Comparison of ENCODE assay signal across 11 cellular contexts in genomic region chr12:26402648-26403047, GRCh38.
DNase-seq lines count a peak whose midpoint lies in the region; ATAC-seq, FAIRE-seq and TF ChIP-seq lines count a peak whose summit lies in the region.
"Had no signal": no experiment of that assay in that cellular context is flagged by ENCODE, and none has a peak within 500 bp of the region (broad histone marks: within the 10 kb centered on the region; RNA-seq: fewer than 3 reads in every experiment).

No MANE protein-coding gene starts in this region.

- no peaks in the 10 kb centered on the region for H3K9me3 ChIP-seq in pancreas
- H3K9me3 ChIP-seq: heart right ventricle had no signal

- no peaks in the 10 kb centered on the region for H3K36me3 ChIP-seq in pancreas

- peak; percentile 50 for ATAC-seq in GM18868 (IDR thresholded peaks at IDR 0.05; ENCODE audit: unreplicated experiment)
- ATAC-seq in pancreas, result peak; percentile 96 to 98 (median 98)

- no peak for FAIRE-seq in pancreas (lab: Jason Lieb, UNC)

- H3K27me3 ChIP-seq in pancreas, result no peaks in the 10 kb centered on the region
- H3K27me3 ChIP-seq: heart right ventricle had no signal

- intact Hi-C loops in pancreas (cut with DNase I), result loop anchor here in 2 of 3 donors (10.0 kb wide), 1 partner anchor 278 kb away; the partner anchor contains the start of gene BHLHE41 (in 2 of the 2)

- TF ChIP-seq CTCF in pancreas (IDR thresholded peaks at IDR 0.05), result peak; percentile 13 to 39 (median 26)

- no peaks in the 10 kb centered on the region for H3K4me1 ChIP-seq in pancreas
- H3K4me1 ChIP-seq: heart right ventricle had no signal

- H3K4me3 ChIP-seq in pancreas, result no peak overlapping the region
- H3K4me3 ChIP-seq: heart right ventricle had no signal

- peak; percentile 47 for DNase-seq in NCI-H510A treated with DMSO at 0.1 percent for 48 hours (lab: John Stamatoyannopoulos, UW)
- DNase-seq in dermis blood vessel endothelial cell, result peak; percentile 10
- peak; percentile 51 to 79 (median 58) for DNase-seq in pancreas
- no peak for DNase-seq in activated effector memory CD4-positive, alpha-beta T cell treated with Interleukin-2 at 50 U/mL for 16 hours
- no peak for DNase-seq in dedifferentiated amniotic fluid mesenchymal stem cell (ENCODE audit: extremely low spot score)
- no peak for DNase-seq in activated gamma-delta T cell (lab: John Stamatoyannopoulos, UW)
- DNase-seq in central memory CD4-positive, alpha-beta T cell, result no peak
- DNase-seq: aorta, heart right ventricle, NCI-H1092 treated with DMSO at 0.1 percent for 48 hours had no signal

- no peak overlapping the region for H3K27ac ChIP-seq in pancreas
- H3K27ac ChIP-seq: heart right ventricle had no signal

- WGBS in pancreas, 2 donors, result 33 to 38% methylated on average over 4 of the region's 4 CpGs

Comparison
In these comparisons a context has a peak if more than half of its experiments do, and no peak if none do; other contexts are left out.
1. DNase-seq: peak in NCI-H510A treated with DMSO at 0.1 percent for 48 hours (single experiment), dermis blood vessel endothelial cell (single experiment) and pancreas (6 of 6); none in activated effector memory CD4-positive, alpha-beta T cell treated with Interleukin-2 at 50 U/mL for 16 hours (single experiment), dedifferentiated amniotic fluid mesenchymal stem cell (single experiment), activated gamma-delta T cell (single experiment) and central memory CD4-positive, alpha-beta T cell (single experiment).